In the genomic region with DNA sequence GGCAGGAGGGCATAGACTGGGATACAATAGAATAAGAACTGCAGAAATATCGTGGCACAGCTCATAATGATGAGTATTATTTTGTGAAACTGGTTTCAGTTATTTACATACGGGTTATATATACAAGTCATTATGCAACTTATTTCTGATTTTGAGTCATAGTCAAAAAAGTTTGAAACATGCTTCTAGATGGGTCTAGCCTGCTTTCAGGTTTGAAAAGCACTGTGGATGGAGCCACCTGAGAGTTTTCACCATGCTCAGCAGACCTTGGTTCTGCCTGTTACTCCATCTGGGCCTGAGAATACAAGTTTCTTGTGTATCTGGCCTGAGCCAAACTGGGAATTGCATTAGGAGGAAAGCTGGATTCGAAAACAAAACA, we compare ENCODE assay signal across 10 cellular contexts. TPM values are rescaled to one million over a fixed set of nuclear protein-coding genes. Genes with fewer than 3 reads are reported as not detected.
DNase-seq lines count a peak whose midpoint lies in the region; ATAC-seq lines count a peak whose summit lies in the region.
"Had no signal": no experiment of that assay in that cellular context is flagged by ENCODE, and none has a peak within 500 bp of the region (broad histone marks: within the 10 kb centered on the region; RNA-seq: fewer than 3 reads in every experiment).

No MANE protein-coding gene starts in this region.

- peak overlapping the region; percentile 61 to 74 for H3K4me3 Mint-ChIP-seq in effector memory CD8-positive, alpha-beta T cell

- intact Hi-C loops in left cardiac atrium (cut with DNase I) = no loop called here

- H3K36me3 Mint-ChIP-seq in effector memory CD8-positive, alpha-beta T cell (ENCODE audit: insufficient read depth) = peaks cover 94% of the 10 kb centered on the region

- ATAC-seq in GM18861 (IDR thresholded peaks at IDR 0.05; ENCODE audit: unreplicated experiment) (peak; percentile 71), GM21526 (IDR thresholded peaks at IDR 0.05; ENCODE audit: low FRiP score, unreplicated experiment) (peak; percentile 58), HG03342 (IDR thresholded peaks at IDR 0.05; ENCODE audit: unreplicated experiment) (peak; percentile 71), left cardiac atrium (no peak)
- ATAC-seq in effector memory CD8-positive, alpha-beta T cell (replicated peaks) = no peak

- no peaks in the 10 kb centered on the region for H3K9me3 Mint-ChIP-seq in effector memory CD8-positive, alpha-beta T cell

- DNase-seq in effector memory CD8-positive, alpha-beta T cell = no peak
- DNase-seq in NCI-H1092 treated with DMSO at 0.1 percent for 48 hours (lab: John Stamatoyannopoulos, UW) (no peak), left cardiac atrium (no peak)
- no peak for DNase-seq in stimulated activated naive CD4-positive, alpha-beta T cell (lab: John Stamatoyannopoulos, UW)
- DNase-seq: aorta, mesenchymal stem cell, thyroid gland had no signal

- peak overlapping the region; percentile 92 to 96 for H3K27ac Mint-ChIP-seq in effector memory CD8-positive, alpha-beta T cell

- peaks cover 83 to 86% of the 10 kb centered on the region in 2 donors for H3K4me1 Mint-ChIP-seq in effector memory CD8-positive, alpha-beta T cell (ENCODE audit: low read depth in 2 of 2)

- no peaks in the 10 kb centered on the region for H3K27me3 Mint-ChIP-seq in effector memory CD8-positive, alpha-beta T cell

RNA-seq across cellular contexts. Expression of gene IL10RA, which starts 12.0 kb away (rescaled TPM):
- total RNA-seq in left cardiac atrium = 10 to 100 TPM in 1 of 2 donors, 1 to 10 TPM in 1; 8.2 to 17.6 TPM

Comparison
In these comparisons a context has a peak if more than half of its experiments do, and no peak if none do; other contexts are left out.
1. ATAC-seq: peak in GM18861 (single experiment), GM21526 (single experiment) and HG03342 (single experiment); none in effector memory CD8-positive, alpha-beta T cell (single experiment) and left cardiac atrium (0 of 2).